Comparison of ENCODE assay signal across 1 cellular context in genomic region chr7:67625257-67625713, GRCh38.
A peak's percentile ranks its signal among the peaks of the same experiment; 100 is the strongest.
TF ChIP-seq lines count a peak whose summit lies in the region.

No MANE protein-coding gene starts in this region.

TF ChIP-seq in HEK293, 187 proteins besides CTCF, POLR2A, EP300 and RAD21 (continued from another document):
- TF ChIP-seq ZBTB17 (tag by site-specific recombination; IDR thresholded peaks at IDR 0.05) (peak; percentile 55), GLIS2 (tag by site-specific recombination; IDR thresholded peaks at IDR 0.05) (0 out of 2 replicates have a peak, but pooled peaks have one; percentile 11), PRDM1 (tag by site-specific recombination; IDR thresholded peaks at IDR 0.05) (no peak), ZNF768 (tag by site-specific recombination; IDR thresholded peaks at IDR 0.05) (no peak), KLF9 (tag by site-specific recombination; IDR thresholded peaks at IDR 0.05; ENCODE audit: low read depth) (peak; percentile 71), SP2 (tag by site-specific recombination; IDR thresholded peaks at IDR 0.05) (no peak), ZNF639 (tag by site-specific recombination; IDR thresholded peaks at IDR 0.05) (no peak), IKZF3 (tag by site-specific recombination; IDR thresholded peaks at IDR 0.05) (peak; percentile 63), ZBTB26 (tag by site-specific recombination; optimal IDR thresholded peaks at IDR 0.05) (no peak), ZFP69B (tag by site-specific recombination; IDR thresholded peaks at IDR 0.05) (no peak), ZBTB21 (tag by site-specific recombination; IDR thresholded peaks at IDR 0.05) (no peak), ZSCAN4 (tag by site-specific recombination; IDR thresholded peaks at IDR 0.05) (no peak), ZNF341 (tag by site-specific recombination; IDR thresholded peaks at IDR 0.05; ENCODE audit: low read depth) (0 out of 2 replicates have a peak, but pooled peaks have one; percentile 20)
